8 cellular contexts compared by ENCODE assay signal in genomic region chr18:78818495-78818894, GRCh38.
"Had no signal": no experiment of that assay in that cellular context is flagged by ENCODE, and none has a peak within 500 bp of the region (broad histone marks: within the 10 kb centered on the region; RNA-seq: fewer than 3 reads in every experiment).

No MANE protein-coding gene starts in this region.

- H3K27me3 Mint-ChIP-seq: IgD-negative memory B cell had no signal

- H3K9ac ChIP-seq: GM23248 had no signal

- H2AFZ ChIP-seq: GM23248 had no signal

- ATAC-seq: HepG2 had no signal

- DNase-seq: GM23248, GOT3, H7, HCEC 1CT, KBM-7 had no signal

- H3K4me3 Mint-ChIP-seq: IgD-negative memory B cell had no signal

- H3K4me1 Mint-ChIP-seq: IgD-negative memory B cell had no signal

- H3K27ac Mint-ChIP-seq: IgD-negative memory B cell had no signal

- H3K27ac ChIP-seq: GM23248, HL-60 had no signal

- H3K4me3 ChIP-seq: GM23248 had no signal

- H3K36me3 Mint-ChIP-seq: IgD-negative memory B cell had no signal
